1 cellular context compared by ENCODE assay signal in the genomic region with DNA sequence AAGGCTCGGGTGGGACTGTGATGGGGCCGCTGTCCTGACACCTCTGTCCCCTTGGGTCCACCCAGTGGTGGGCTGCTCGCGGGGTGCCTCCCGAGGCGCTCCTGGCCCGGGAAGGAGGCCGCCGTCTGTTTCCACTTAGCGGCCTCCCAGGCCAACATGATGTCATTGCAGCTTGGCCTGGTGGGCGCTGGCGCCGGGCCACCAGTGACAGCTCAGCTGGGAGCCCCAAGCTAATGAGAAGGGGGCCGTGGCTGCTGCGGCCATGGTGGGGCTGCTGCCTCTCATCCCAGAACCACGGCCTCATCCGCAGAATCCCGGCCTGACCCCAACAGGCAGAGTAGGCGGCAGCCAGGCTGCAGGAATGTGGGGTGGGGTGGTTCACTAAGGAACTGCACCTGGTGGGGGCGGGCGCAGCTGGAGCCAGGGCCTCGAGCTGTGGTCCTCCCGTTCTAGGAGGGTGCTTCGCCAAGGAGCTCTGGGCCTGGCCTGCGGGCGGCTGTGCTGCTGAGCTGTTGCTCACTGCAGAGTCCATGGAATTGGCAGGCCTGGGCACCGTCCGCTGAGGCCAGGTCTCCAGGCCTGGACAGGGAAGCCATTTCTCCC.
TF ChIP-seq lines count a peak whose summit lies in the region.

No MANE protein-coding gene starts in this region.

TF ChIP-seq in K562, 482 proteins besides CTCF, POLR2A, EP300 and RAD21 (continued from another document):
- no peak for TF ChIP-seq NEUROD1 (IDR thresholded peaks at IDR 0.05; ENCODE audit: borderline replicate concordance, low read depth, low read length, partially characterized antibody)
